Comparison of ENCODE assay signal across 12 cellular contexts in the genomic region with DNA sequence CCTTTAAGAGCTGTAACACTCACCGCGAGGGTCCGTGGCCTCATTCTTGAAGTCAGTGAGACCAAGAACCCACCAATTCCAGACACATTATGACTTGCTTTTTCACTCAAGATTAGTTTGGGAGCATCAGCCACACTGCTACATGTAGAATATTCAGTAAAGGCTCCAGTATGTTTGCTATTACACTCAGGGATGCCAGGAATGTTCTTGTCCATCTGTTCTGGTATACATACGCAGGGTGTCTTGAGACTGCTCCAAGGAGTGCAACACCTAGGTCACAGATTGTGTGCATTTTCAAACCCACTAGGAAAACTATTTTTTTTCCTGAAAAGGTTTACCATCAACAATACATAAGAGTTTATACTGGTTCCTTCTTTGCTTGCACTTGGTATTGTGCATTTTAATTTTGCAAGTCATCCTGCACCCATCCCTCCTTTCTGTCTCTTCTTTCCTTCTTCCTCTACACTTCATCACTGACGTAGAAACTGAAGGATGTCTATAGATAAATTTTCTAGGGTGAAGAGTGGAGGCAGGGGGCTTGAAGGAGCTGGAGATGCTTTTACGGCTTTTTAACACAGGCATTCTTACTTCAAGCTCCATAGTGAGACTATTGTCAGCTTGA. TPM values are rescaled to one million over a fixed set of nuclear protein-coding genes. Genes with fewer than 3 reads are reported as not detected.
"Had no signal": no experiment of that assay in that cellular context is flagged by ENCODE, and none has a peak within 500 bp of the region (broad histone marks: within the 10 kb centered on the region; RNA-seq: fewer than 3 reads in every experiment).

No MANE protein-coding gene starts in this region.

- H3K4me1 ChIP-seq: gastrocnemius medialis, transverse colon had no signal

- DNase-seq: activated CD4-positive, alpha-beta T cell treated with anti-CD3 and anti-CD28 coated beads, Interleukin-2, amount 10 ng/mL, durations not matched to agents 24 days and 14 days; activated CD8-positive, alpha-beta memory T cell treated with anti-CD3 and anti-CD28 coated beads for 24 hours; activated naive CD4-positive, alpha-beta T cell treated with anti-CD3 and anti-CD28 coated beads for 36 hours; adrenal gland; body of pancreas; effector CD4-positive, alpha-beta T cell; gastrocnemius medialis; kidney; transverse colon had no signal

- H3K27me3 ChIP-seq: adrenal gland, body of pancreas, gastrocnemius medialis, transverse colon had no signal

- H3K27ac ChIP-seq: adrenal gland, body of pancreas, gastrocnemius medialis, SK-N-MC, skin epidermis, transverse colon had no signal

- H3K9me3 ChIP-seq: adrenal gland, body of pancreas, gastrocnemius medialis, transverse colon had no signal

- H3K4me3 ChIP-seq: adrenal gland, body of pancreas, gastrocnemius medialis, SK-N-MC, skin epidermis, transverse colon had no signal

- ATAC-seq: body of pancreas, gastrocnemius medialis, WTC11 had no signal

- H3K36me3 ChIP-seq: adrenal gland, gastrocnemius medialis, transverse colon had no signal

RNA-seq across cellular contexts. Expression of a gene that starts 35.3 kb away (rescaled TPM):
- total RNA-seq: activated CD4-positive, alpha-beta T cell treated with anti-CD3 and anti-CD28 coated beads, Interleukin-2, amount 10 ng/mL, durations not matched to agents 24 days and 14 days had no signal
